Comparison of ENCODE assay signal across 8 cellular contexts in genomic region chr14:99274346-99275221, GRCh38. TPM values are rescaled to one million over a fixed set of nuclear protein-coding genes. Genes with fewer than 3 reads are reported as not detected.
DNase-seq lines count a peak whose midpoint lies in the region; ATAC-seq, FAIRE-seq and TF ChIP-seq lines count a peak whose summit lies in the region.

No MANE protein-coding gene starts in this region.

- dilution Hi-C loops in IMR-90 (cut with HindIII; ENCODE audit: low sequenced_read_pairs, unreplicated experiment): no loop called here

- no peaks in the 10 kb centered on the region for H4K20me1 ChIP-seq in IMR-90 (ENCODE audit: insufficient read depth, low read length)

- no TSS peak for BruUV-seq in IMR-90 (replicated peaks; lab: Mats Ljungman, UMichigan)

- POLR2A ChIA-PET in IMR-90 (lab: Charles Lee; ENCODE audit: unreplicated experiment): no interaction called here

- H3K4me3 ChIP-seq in IMR-90 (ENCODE audit: insufficient read depth, low read depth, low read length): peak overlapping the region; percentile 15; the same call in 1 of the 2 replicates
- H3K4me3 ChIP-seq in adipocyte (ENCODE audit: low read length): peak overlapping the region; percentile 61
- peak overlapping the region in 9 of 10 donors; percentile 12 to 55 (median 36) for H3K4me3 ChIP-seq in heart right ventricle
- H3K4me3 ChIP-seq in pancreas: peak overlapping the region in 3 of 4 donors; percentile 20 to 39 (median 33)

- H3K36me3 ChIP-seq in IMR-90 (ENCODE audit: control insufficient read depth, insufficient read depth, low read length): no peaks in the 10 kb centered on the region
- no peaks in the 10 kb centered on the region for H3K36me3 ChIP-seq in adipocyte (ENCODE audit: control insufficient read depth, insufficient read depth, low read length, severe bottlenecking)
- H3K36me3 ChIP-seq in heart right ventricle: no peaks in the 10 kb centered on the region
- H3K36me3 ChIP-seq in pancreas: no peaks in the 10 kb centered on the region

- no peak for TF ChIP-seq POLR2A in IMR-90 (IDR thresholded peaks at IDR 0.05; ENCODE audit: low read depth, low read length)

- peaks cover 53% of the 10 kb centered on the region for H3K27me3 ChIP-seq in IMR-90 (ENCODE audit: control insufficient read depth, insufficient read depth, low read length)
- peaks cover 31% of the 10 kb centered on the region for H3K27me3 ChIP-seq in adipocyte (replicated peaks; ENCODE audit: control insufficient read depth, insufficient read depth, low read length)
- peaks cover 24 to 97% (median 78%) of the 10 kb centered on the region in 7 donors for H3K27me3 ChIP-seq in heart right ventricle
- peaks cover 0 to 14% (median 7%) of the 10 kb centered on the region in 4 donors for H3K27me3 ChIP-seq in pancreas

- H2BK15ac ChIP-seq in IMR-90 (ENCODE audit: low read depth, low read length): no peak overlapping the region

- intact Hi-C loops in IMR-90 (cut with micrococcal nuclease): no loop called here
- intact Hi-C loops in heart right ventricle (cut with DNase I): no loop called here
- intact Hi-C loops in pancreas (cut with DNase I): no loop called here

- H2AFZ ChIP-seq in IMR-90 (replicated peaks; ENCODE audit: low read length, poor library complexity): peak overlapping the region; percentile 82

- H2AK9ac ChIP-seq in IMR-90 (replicated peaks; ENCODE audit: low read depth, low read length, poor library complexity): no peak overlapping the region

- TF ChIP-seq RAD21 in IMR-90 (IDR thresholded peaks at IDR 0.05; ENCODE audit: low read length): no peak; the same call in 1 of the 2 replicates

- H3K18ac ChIP-seq in IMR-90 (ENCODE audit: low read depth, low read length): no peak overlapping the region

- H4K5ac ChIP-seq in IMR-90 (ENCODE audit: low read depth, low read length): no peak overlapping the region

- H2BK120ac ChIP-seq in IMR-90 (ENCODE audit: low read depth, low read length): no peak overlapping the region

- no peak overlapping the region for H3K23ac ChIP-seq in IMR-90 (ENCODE audit: low read depth, low read length)

- no peak overlapping the region for H2BK5ac ChIP-seq in IMR-90 (ENCODE audit: low read depth, low read length, poor library complexity, severe bottlenecking)

- in situ Hi-C loops in IMR-90 (cut with MboI; ENCODE audit: low sequenced_read_pairs): no loop called here

- no peaks in the 10 kb centered on the region for H3K79me1 ChIP-seq in IMR-90 (ENCODE audit: low read depth in 1 of 2, low read length in 2 of 2)

- H3K27ac ChIP-seq in IMR-90 (ENCODE audit: insufficient read depth, low read length): no peak overlapping the region
- H3K27ac ChIP-seq in heart right ventricle: peak overlapping the region in 1 of 10 donors; percentile 53
- no peak overlapping the region for H3K27ac ChIP-seq in pancreas

- no peak overlapping the region for H2BK20ac ChIP-seq in IMR-90 (ENCODE audit: low read depth, low read length)

- CTCF ChIA-PET in IMR-90 (lab: Yijun Ruan, JAX): no interaction called here

- WGBS in IMR-90 (ENCODE audit: extremely low coverage in 2 of 2, insufficient read length in 1 of 2), 2 experiments: 1% methylated on average over 30 of the region's 69 CpGs; no CpG with 5 or more reads in 1 of the 2 experiments
- 2% methylated on average over 43 to 69 of the region's 69 CpGs for WGBS in heart right ventricle, 2 donors
- 1% methylated on average over 37 to 69 of the region's 69 CpGs for WGBS in pancreas, 2 donors

- no peak overlapping the region for H3K14ac ChIP-seq in IMR-90 (replicated peaks; ENCODE audit: low read depth, low read length)

- no peak overlapping the region for H3K56ac ChIP-seq in IMR-90 (ENCODE audit: extremely low read depth, insufficient read depth, low read length)

- peak overlapping the region; percentile 4; the same call in 1 of the 2 replicates for H3K4me2 ChIP-seq in IMR-90 (ENCODE audit: low read depth, low read length)

- H3K9me3 ChIP-seq in IMR-90 (ENCODE audit: control insufficient read depth, insufficient read depth, low read length) (no peaks in the 10 kb centered on the region), adipocyte (ENCODE audit: control insufficient read depth, low read length) (no peaks in the 10 kb centered on the region), heart right ventricle (no peaks in the 10 kb centered on the region), pancreas (no peaks in the 10 kb centered on the region)

- FAIRE-seq in pancreas (lab: Jason Lieb, UNC): no peak

- no peak overlapping the region for H2AK5ac ChIP-seq in IMR-90 (ENCODE audit: low read depth, low read length)

- ATAC-seq in IMR-90 (ENCODE audit: low read depth) (peak; percentile 76), heart right ventricle (peak; percentile 54 to 82 (median 75)), pancreas (peak; percentile 68 to 82 (median 79)), GM18909 (IDR thresholded peaks at IDR 0.05; ENCODE audit: poor library complexity, unreplicated experiment) (no peak), HG03439 (IDR thresholded peaks at IDR 0.05; ENCODE audit: unreplicated experiment) (no peak)

- H4K91ac ChIP-seq in IMR-90 (ENCODE audit: insufficient read depth, low read depth, low read length): no peak overlapping the region

- no peaks in the 10 kb centered on the region for H3K9me1 ChIP-seq in IMR-90 (ENCODE audit: insufficient read depth, low read length)

- DNase-seq in ELF-1 (ENCODE audit: low read depth, low spot score) (peak; percentile 94), IMR-90 (peak; percentile 37), OCI-M1 (lab: John Stamatoyannopoulos, UW) (peak; percentile 84), adipocyte (ENCODE audit: low read depth) (peak; percentile 73), heart right ventricle (peak; percentile 34 to 41), pancreas (peak; percentile 46 to 79 (median 56))

- no peak overlapping the region for H4K8ac ChIP-seq in IMR-90 (ENCODE audit: low read depth in 2 of 2, low read length in 2 of 2)

- no peak overlapping the region for H3K4ac ChIP-seq in IMR-90 (ENCODE audit: low read depth, low read length)

- H3K9ac ChIP-seq in IMR-90 (ENCODE audit: low read depth, low read length) (no peak overlapping the region), adipocyte (ENCODE audit: low read length) (no peak overlapping the region)

- H3K4me1 ChIP-seq in IMR-90 (ENCODE audit: control insufficient read depth, insufficient read depth, low read length) (peaks cover 1% of the 10 kb centered on the region; the same call in 1 of the 2 replicates), adipocyte (ENCODE audit: control insufficient read depth, insufficient read depth, low read length) (peaks cover 3% of the 10 kb centered on the region), heart right ventricle (peaks cover 4 to 50% (median 38%) of the 10 kb centered on the region in 9 donors), pancreas (peaks cover 4 to 12% (median 8%) of the 10 kb centered on the region in 3 donors)

- TF ChIP-seq CTCF in IMR-90 (conservative IDR thresholded peaks at IDR 0.05; ENCODE audit: low read depth, low read length): 0 out of 2 replicates have a peak, but pooled peaks have one; percentile 6
- peak in 4 of 9 donors; percentile 23 to 34 (median 28) for TF ChIP-seq CTCF in heart right ventricle (IDR thresholded peaks at IDR 0.05)
- no peak for TF ChIP-seq CTCF in pancreas (IDR thresholded peaks at IDR 0.05)

TF ChIP-seq in IMR-90, 13 proteins besides CTCF, POLR2A, EP300 and RAD21:
- TF ChIP-seq USF2 (IDR thresholded peaks at IDR 0.05; ENCODE audit: low read depth, low read length) (no peak), BHLHE40 (IDR thresholded peaks at IDR 0.05; ENCODE audit: low read depth, low read length) (0 out of 2 replicates have a peak, but pooled peaks have one; percentile 15), FOS (IDR thresholded peaks at IDR 0.05; ENCODE audit: low read depth, low read length) (no peak)

RNA-seq across cellular contexts. Expression of gene BCL11B, which starts 2.6 kb away (rescaled TPM):
- total RNA-seq in IMR-90 (2012; rRNA removed) (under 0.01 TPM in 2 replicates), heart right ventricle (1 to 10 TPM in 1 of 10 donors, under 1 TPM in 8, not detected in 1; 0.05 to 1.9 (median 0.13) TPM), pancreas (under 1 TPM; 0.12 to 0.47 (median 0.36) TPM)
- polyA plus RNA-seq in IMR-90 (2012; rRNA removed) (not detected in 2 replicates), heart right ventricle (under 1 TPM in 1 of 2 donors, not detected in 1; 0.03 TPM), pancreas (under 1 TPM; 0.04 to 0.07 TPM)
- under 0.01 and 0.01 TPM in 2 replicates for polyA plus RNA-seq in IMR-90 (2012; cell fraction: cytosol; rRNA removed)
- polyA plus RNA-seq in IMR-90 (2012; cell fraction: nucleus; rRNA removed; ENCODE audit: low replicate concordance): not detected in 2 replicates

Comparison
In these comparisons a context has a peak if more than half of its experiments do, and no peak if none do; other contexts are left out.
1. DNase-seq: peak in every context shown above with its lines; median percentile 94 in ELF-1; 84 in OCI-M1; 73 in adipocyte; 56 in pancreas; 38 in heart right ventricle; 37 in IMR-90.
2. ATAC-seq: peak in IMR-90 (single experiment), heart right ventricle (8 of 8) and pancreas (4 of 4); none in GM18909 (single experiment) and HG03439 (single experiment).
3. Peak in every context shown above with its lines, with median percentiles within 50 percentile points of each other: H3K4me3 ChIP-seq.